In genomic region chr3:14422016-14422963, GRCh38 we compare ENCODE assay signal across 18 cellular contexts. TPM values are rescaled to one million over a fixed set of nuclear protein-coding genes. Genes with fewer than 3 reads are reported as not detected.
DNase-seq lines count a peak whose midpoint lies in the region; ATAC-seq and TF ChIP-seq lines count a peak whose summit lies in the region.
"Had no signal": no experiment of that assay in that cellular context is flagged by ENCODE, and none has a peak within 500 bp of the region (broad histone marks: within the 10 kb centered on the region; RNA-seq: fewer than 3 reads in every experiment).

No MANE protein-coding gene starts in this region.

- peaks cover 45% of the 10 kb centered on the region for H3K36me3 Mint-ChIP-seq in stimulated activated naive CD8-positive, alpha-beta T cell treated with anti-CD3 and anti-CD28 coated beads, Interleukin-15, Interleukin-2, amounts not matched to agents 100 ng/mL and 50 ng/mL, for 24 hours (ENCODE audit: low read depth)
- peaks cover 14% of the 10 kb centered on the region for H3K36me3 Mint-ChIP-seq in activated CD8-positive, alpha-beta T cell treated with anti-CD3 and anti-CD28 coated beads, Interleukin-2, amount 10 ng/mL, durations not matched to agents 7 days and 5 days (ENCODE audit: low read depth)

- no peak for ATAC-seq in stimulated activated naive CD8-positive, alpha-beta T cell treated with anti-CD3 and anti-CD28 coated beads, Interleukin-15, amount 100 ng/mL, for 72 hours
- no peak for ATAC-seq in activated CD8-positive, alpha-beta T cell treated with anti-CD3 and anti-CD28 coated beads, Interleukin-2, amount 10 ng/mL, durations not matched to agents 7 days and 5 days
- ATAC-seq in lower lobe of right lung (no peak), GM21381 (IDR thresholded peaks at IDR 0.05; ENCODE audit: unreplicated experiment) (no peak)
- ATAC-seq: GM12878 had no signal

- H3K4me1 Mint-ChIP-seq in stimulated activated naive CD8-positive, alpha-beta T cell treated with anti-CD3 and anti-CD28 coated beads, Interleukin-15, Interleukin-2, amounts not matched to agents 100 ng/mL and 50 ng/mL, for 24 hours (ENCODE audit: low read depth): peaks cover 60% of the 10 kb centered on the region
- H3K4me1 Mint-ChIP-seq in stimulated activated naive CD8-positive, alpha-beta T cell treated with anti-CD3 and anti-CD28 coated beads, Interleukin-15, amount 100 ng/mL, for 72 hours: peaks cover 65% of the 10 kb centered on the region
- H3K4me1 Mint-ChIP-seq in activated CD8-positive, alpha-beta T cell treated with anti-CD3 and anti-CD28 coated beads, Interleukin-2, amount 10 ng/mL, durations not matched to agents 7 days and 5 days (ENCODE audit: low read depth): peaks cover 55% of the 10 kb centered on the region

- no peak for DNase-seq in stimulated activated naive CD8-positive, alpha-beta T cell treated with anti-CD3 and anti-CD28 coated beads, Interleukin-15, amount 100 ng/mL, for 72 hours
- no peak for DNase-seq in activated CD8-positive, alpha-beta T cell treated with anti-CD3 and anti-CD28 coated beads, Interleukin-2, amount 10 ng/mL, durations not matched to agents 7 days and 5 days
- DNase-seq in lower lobe of right lung (no peak), NCI-H774 (lab: John Stamatoyannopoulos, UW) (no peak), SHP77 (lab: John Stamatoyannopoulos, UW) (no peak)
- DNase-seq in stimulated activated CD4-positive, alpha-beta T cell treated with anti-CD3 and anti-CD28 coated beads, Interleukin-15, amount 100 ng/mL, for 24 hours: no peak
- DNase-seq: activated CD4-positive, CD25-positive, alpha-beta regulatory T cell treated with anti-CD3 and anti-CD28 coated beads, Interleukin-2, amount 50 U/mL, for 72 hours; activated effector memory CD4-positive, alpha-beta T cell treated with anti-CD3 and anti-CD28 coated beads, Interleukin-2, amount 50 U/mL, for 16 hours; effector CD4-positive, alpha-beta T cell; islet precursor cell; NCI-H1417 treated with DMSO at 0.1 percent for 48 hours had no signal

- H3K27ac Mint-ChIP-seq in stimulated activated naive CD8-positive, alpha-beta T cell treated with anti-CD3 and anti-CD28 coated beads, Interleukin-15, Interleukin-2, amounts not matched to agents 100 ng/mL and 50 ng/mL, for 24 hours: peak overlapping the region; percentile 92
- H3K27ac Mint-ChIP-seq in stimulated activated naive CD8-positive, alpha-beta T cell treated with anti-CD3 and anti-CD28 coated beads, Interleukin-15, amount 100 ng/mL, for 72 hours: peak overlapping the region in 1 of 2 donors; percentile 92
- H3K27ac Mint-ChIP-seq in activated CD8-positive, alpha-beta T cell treated with anti-CD3 and anti-CD28 coated beads, Interleukin-2, amount 10 ng/mL, durations not matched to agents 7 days and 5 days: peak overlapping the region; percentile 3
- H3K27ac Mint-ChIP-seq: B cell had no signal

- no peak overlapping the region for H3K4me3 Mint-ChIP-seq in stimulated activated naive CD8-positive, alpha-beta T cell treated with anti-CD3 and anti-CD28 coated beads, Interleukin-15, Interleukin-2, amounts not matched to agents 100 ng/mL and 50 ng/mL, for 24 hours
- no peak overlapping the region for H3K4me3 Mint-ChIP-seq in stimulated activated naive CD8-positive, alpha-beta T cell treated with anti-CD3 and anti-CD28 coated beads, Interleukin-15, amount 100 ng/mL, for 72 hours
- no peak overlapping the region for H3K4me3 Mint-ChIP-seq in activated CD8-positive, alpha-beta T cell treated with anti-CD3 and anti-CD28 coated beads, Interleukin-2, amount 10 ng/mL, durations not matched to agents 7 days and 5 days
- H3K4me3 Mint-ChIP-seq: B cell, brain had no signal

- POLR2A ChIA-PET in activated CD8-positive, alpha-beta T cell treated with anti-CD3 and anti-CD28 coated beads, Interleukin-2, amount 10 ng/mL, durations not matched to agents 7 days and 5 days (lab: Charles Lee): interaction anchor here (1.0 to 1.4 kb wide), 2 partner anchors 10 to 19 kb away, joined by 3 to 5 read pairs; no protein-coding TSS in a partner anchor

- CTCF ChIA-PET in activated CD8-positive, alpha-beta T cell treated with anti-CD3 and anti-CD28 coated beads, Interleukin-2, amount 10 ng/mL, durations not matched to agents 7 days and 5 days (lab: Charles Lee): interaction anchor here (1.7 to 3.6 kb wide), 2 partner anchors 9 to 11 kb away, joined by 7 to 13 read pairs; no protein-coding TSS in a partner anchor

- no peaks in the 10 kb centered on the region for H3K9me3 ChIP-seq in lower lobe of right lung
- H3K9me3 ChIP-seq: prostate gland, tibial nerve had no signal

- H3K27me3 Mint-ChIP-seq in stimulated activated naive CD8-positive, alpha-beta T cell treated with anti-CD3 and anti-CD28 coated beads, Interleukin-15, Interleukin-2, amounts not matched to agents 100 ng/mL and 50 ng/mL, for 24 hours: no peaks in the 10 kb centered on the region
- H3K27me3 Mint-ChIP-seq in stimulated activated naive CD8-positive, alpha-beta T cell treated with anti-CD3 and anti-CD28 coated beads, Interleukin-15, amount 100 ng/mL, for 72 hours: no peaks in the 10 kb centered on the region
- no peaks in the 10 kb centered on the region for H3K27me3 Mint-ChIP-seq in activated CD8-positive, alpha-beta T cell treated with anti-CD3 and anti-CD28 coated beads, Interleukin-2, amount 10 ng/mL, durations not matched to agents 7 days and 5 days (ENCODE audit: low read depth)
- H3K27me3 Mint-ChIP-seq: B cell, brain had no signal

- peak overlapping the region; percentile 59 for H3K27ac ChIP-seq in lower lobe of right lung
- H3K27ac ChIP-seq: prostate gland, tibial nerve had no signal

- intact Hi-C loops in lower lobe of right lung (cut with DNase I): no loop called here

- no peak overlapping the region for H3K4me3 ChIP-seq in lower lobe of right lung
- H3K4me3 ChIP-seq: GM12878, prostate gland, tibial nerve had no signal

- H3K27me3 ChIP-seq in lower lobe of right lung (ENCODE audit: low read depth): no peaks in the 10 kb centered on the region
- H3K27me3 ChIP-seq: tibial nerve had no signal

- no peak for TF ChIP-seq CTCF in lower lobe of right lung (IDR thresholded peaks at IDR 0.05)

- H3K9me3 Mint-ChIP-seq in stimulated activated naive CD8-positive, alpha-beta T cell treated with anti-CD3 and anti-CD28 coated beads, Interleukin-15, Interleukin-2, amounts not matched to agents 100 ng/mL and 50 ng/mL, for 24 hours: no peaks in the 10 kb centered on the region
- H3K9me3 Mint-ChIP-seq in stimulated activated naive CD8-positive, alpha-beta T cell treated with anti-CD3 and anti-CD28 coated beads, Interleukin-15, amount 100 ng/mL, for 72 hours: no peaks in the 10 kb centered on the region
- no peaks in the 10 kb centered on the region for H3K9me3 Mint-ChIP-seq in activated CD8-positive, alpha-beta T cell treated with anti-CD3 and anti-CD28 coated beads, Interleukin-2, amount 10 ng/mL, durations not matched to agents 7 days and 5 days (ENCODE audit: insufficient read depth)
- H3K9me3 Mint-ChIP-seq: brain had no signal

- H3K4me1 ChIP-seq in lower lobe of right lung: peaks cover 93% of the 10 kb centered on the region
- H3K4me1 ChIP-seq: prostate gland had no signal

- H3K36me3 ChIP-seq in lower lobe of right lung: peaks cover 10% of the 10 kb centered on the region
- H3K36me3 ChIP-seq: prostate gland had no signal

RNA-seq across cellular contexts. Expression of gene SLC6A6, which starts 19.9 kb away (rescaled TPM):
- 10 to 100 TPM; 36.8 to 37.9 TPM for total RNA-seq in activated CD8-positive, alpha-beta T cell treated with anti-CD3 and anti-CD28 coated beads, Interleukin-2, amount 10 ng/mL, durations not matched to agents 7 days and 5 days
- 84.0 TPM for total RNA-seq in lower lobe of right lung
